ENCODE assay signal across 1 cellular context in genomic region chr3:9230596-9230995, GRCh38.
TF ChIP-seq lines count a peak whose summit lies in the region.

No MANE protein-coding gene starts in this region.

TF ChIP-seq in H1, 55 proteins besides CTCF, POLR2A, EP300 and RAD21:
- no peak for TF ChIP-seq JUN (IDR thresholded peaks at IDR 0.05; ENCODE audit: low read depth, low read length)
- no peak for TF ChIP-seq SP1 (IDR thresholded peaks at IDR 0.05; ENCODE audit: low read depth, low read length)
- no peak for TF ChIP-seq YY1 (IDR thresholded peaks at IDR 0.05; ENCODE audit: low read depth, low read length)
- no peak for TF ChIP-seq GTF2F1 (IDR thresholded peaks at IDR 0.05; ENCODE audit: borderline replicate concordance, low read depth, low read length)
- no peak for TF ChIP-seq HDAC6 (IDR thresholded peaks at IDR 0.05; ENCODE audit: low read depth, low read length)
- no peak for TF ChIP-seq CBX8 (IDR thresholded peaks at IDR 0.05; ENCODE audit: borderline replicate concordance, low read depth, low read length)
- no peak for TF ChIP-seq TAF1 (IDR thresholded peaks at IDR 0.05; ENCODE audit: low read depth, low read length)
- no peak for TF ChIP-seq TAF7 (optimal IDR thresholded peaks at IDR 0.05; ENCODE audit: borderline replicate concordance, low read depth, low read length)
- TF ChIP-seq CEBPB (IDR thresholded peaks at IDR 0.05; ENCODE audit: low read depth, low read length) = no peak
- no peak for TF ChIP-seq PHF8 (conservative IDR thresholded peaks at IDR 0.05; ENCODE audit: low read depth, low read length)
- no peak for TF ChIP-seq ATF3 (IDR thresholded peaks at IDR 0.05; ENCODE audit: insufficient read depth, low read depth, low read length)
- TF ChIP-seq ATF2 (IDR thresholded peaks at IDR 0.05; ENCODE audit: low read length) = no peak
- TF ChIP-seq SAP30 (IDR thresholded peaks at IDR 0.05; ENCODE audit: insufficient read depth, insufficient replicate concordance, low read length) = no peak
